Comparison of ENCODE assay signal across 8 cellular contexts in the genomic region with DNA sequence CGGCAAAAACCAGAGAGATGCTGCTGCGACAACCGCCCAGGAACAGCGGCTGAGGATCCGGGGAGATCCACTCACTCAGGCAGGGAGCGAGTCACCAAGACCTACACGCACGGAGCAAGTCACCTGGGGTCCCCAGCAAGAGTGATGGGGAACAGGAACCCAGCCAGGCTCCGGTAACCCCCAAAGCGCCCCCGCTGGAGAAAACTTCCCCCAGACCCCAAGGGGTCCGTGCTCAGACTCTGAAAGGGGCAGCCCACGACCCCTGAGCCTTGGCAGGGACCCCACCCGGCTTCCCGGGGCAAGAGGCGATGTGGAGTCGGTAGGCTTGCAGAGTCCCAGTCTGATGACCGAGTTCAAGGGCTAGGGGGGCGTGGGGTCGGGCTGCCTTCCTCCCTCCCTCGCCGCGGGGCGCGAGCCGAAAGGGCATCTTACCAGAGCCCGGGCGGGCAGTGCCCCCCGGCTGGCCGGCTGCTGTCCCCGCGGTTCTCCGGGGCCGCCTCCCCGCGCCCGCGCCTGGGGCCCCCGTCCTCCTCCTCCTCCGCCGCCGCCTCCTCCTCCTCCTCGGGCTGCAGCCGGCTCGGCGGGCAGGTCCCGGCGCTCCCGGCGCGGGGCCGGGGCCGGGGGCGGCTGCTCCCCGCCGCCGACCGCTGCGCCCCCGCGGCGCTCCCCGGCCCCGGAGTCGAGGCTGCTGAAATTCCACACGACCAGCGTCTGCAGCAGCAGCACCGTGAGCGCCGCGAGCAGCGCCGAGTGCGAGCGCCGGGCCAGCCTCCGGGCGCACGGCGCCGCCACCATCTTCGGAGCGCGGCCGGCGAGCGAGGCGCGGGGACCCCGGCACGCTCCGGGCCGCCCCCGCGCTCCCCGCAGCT. TPM values are rescaled to one million over a fixed set of nuclear protein-coding genes. Genes with fewer than 3 reads are reported as not detected.
A peak's percentile ranks its signal among the peaks of the same experiment; 100 is the strongest.
DNase-seq lines count a peak whose midpoint lies in the region; ATAC-seq and TF ChIP-seq lines count a peak whose summit lies in the region.

No MANE protein-coding gene starts in this region.

- H3K79me2 ChIP-seq in KMS-11 (ENCODE audit: insufficient read depth, low read depth): peaks cover 44% of the 10 kb centered on the region

- WGBS in sigmoid colon, 2 donors: 1% methylated on average over 96 of the region's 96 CpGs

- no peaks in the 10 kb centered on the region for H3K9me3 ChIP-seq in sigmoid colon

- DNase-seq in AG20443 (ENCODE audit: low spot score) (peak; percentile 51), activated gamma-delta T cell treated with Interleukin-2 at 50 U/mL for 16 hours (peak; percentile 23), left cardiac atrium (peak; percentile 34), sigmoid colon (no peak), AML-193 (lab: John Stamatoyannopoulos, UW) (no peak), NCI-H1436 treated with DMSO at 0.1 percent for 48 hours (lab: John Stamatoyannopoulos, UW) (no peak)

- no peak for TF ChIP-seq POLR2A in sigmoid colon (IDR thresholded peaks at IDR 0.05)

- no peak overlapping the region for H3K4me3 ChIP-seq in KMS-11 (IDR thresholded peaks at IDR 0.05; ENCODE audit: insufficient read depth, low read depth, low read length)
- H3K4me3 ChIP-seq in sigmoid colon: peak overlapping the region; percentile 87 to 97 (median 88)

- intact Hi-C loops in left cardiac atrium (cut with DNase I): no loop called here
- intact Hi-C loops in sigmoid colon (cut with DNase I): loop anchor here (2.0 to 5.0 kb wide), 2 partner anchors 245 to 608 kb away; no protein-coding TSS in a partner anchor

- no peaks in the 10 kb centered on the region for H3K27me3 ChIP-seq in KMS-11 (ENCODE audit: insufficient read depth, low read depth)
- peaks cover 0 to 8% (median 0%) of the 10 kb centered on the region in 3 donors for H3K27me3 ChIP-seq in sigmoid colon

- H3K9ac ChIP-seq in KMS-11: peak overlapping the region; percentile 54; the same call in 1 of the 2 replicates

- H4K20me1 ChIP-seq in KMS-11 (ENCODE audit: insufficient read depth): no peaks in the 10 kb centered on the region

- no peak for TF ChIP-seq CTCF in KMS-11 (conservative IDR thresholded peaks at IDR 0.05; ENCODE audit: low read depth, low read length)
- TF ChIP-seq CTCF in sigmoid colon (IDR thresholded peaks at IDR 0.05): no peak

- H3K36me3 ChIP-seq in KMS-11 (ENCODE audit: insufficient read depth) (no peaks in the 10 kb centered on the region), sigmoid colon (no peaks in the 10 kb centered on the region)

- H2AFZ ChIP-seq in KMS-11 (ENCODE audit: low read depth): peak overlapping the region; percentile 47; the same call in 1 of the 2 replicates

- H3K27ac ChIP-seq in KMS-11: 0 out of 2 replicates have a peak overlapping the region, but pooled peaks have one; percentile 12
- peak overlapping the region; percentile 86 to 94 (median 91) for H3K27ac ChIP-seq in sigmoid colon

- peak; percentile 4 to 7 for ATAC-seq in left cardiac atrium
- ATAC-seq in GM19324 (IDR thresholded peaks at IDR 0.05; ENCODE audit: low FRiP score, unreplicated experiment): no peak

- H3K4me2 ChIP-seq in KMS-11: peak overlapping the region; percentile 98

- no peak for TF ChIP-seq EP300 in sigmoid colon (IDR thresholded peaks at IDR 0.05)

- H3K4me1 ChIP-seq in KMS-11 (ENCODE audit: low read depth, poor library complexity, severe bottlenecking): peaks cover 26% of the 10 kb centered on the region
- peaks cover 0 to 58% (median 46%) of the 10 kb centered on the region in 4 donors for H3K4me1 ChIP-seq in sigmoid colon

RNA-seq across cellular contexts. Expression of a gene that starts 0.5 kb away (rescaled TPM):
- total RNA-seq in left cardiac atrium: 10 to 100 TPM in 1 of 2 donors, 1 to 10 TPM in 1; 8.4 to 22.5 TPM
- 10 to 100 TPM; 23.0 to 33.2 (median 30.0) TPM for total RNA-seq in sigmoid colon
- 1 to 10 TPM in 2 of 3 donors, under 1 TPM in 1; 0.60 to 9.7 (median 2.1) TPM for polyA plus RNA-seq in sigmoid colon

Comparison
In these comparisons a context has a peak if more than half of its experiments do, and no peak if none do; other contexts are left out.
1. DNase-seq: peak in AG20443 (single experiment), activated gamma-delta T cell treated with Interleukin-2 at 50 U/mL for 16 hours (single experiment) and left cardiac atrium (single experiment); none in sigmoid colon (single experiment), AML-193 (0 of 2) and NCI-H1436 treated with DMSO at 0.1 percent for 48 hours (single experiment).